In genomic region chr1:54846301-54846700, GRCh38 we compare ENCODE assay signal across 17 cellular contexts. TPM values are rescaled to one million over a fixed set of nuclear protein-coding genes. Genes with fewer than 3 reads are reported as not detected.
DNase-seq lines count a peak whose midpoint lies in the region; ATAC-seq and TF ChIP-seq lines count a peak whose summit lies in the region.
"Had no signal": no experiment of that assay in that cellular context is flagged by ENCODE, and none has a peak within 500 bp of the region (broad histone marks: within the 10 kb centered on the region; RNA-seq: fewer than 3 reads in every experiment).

No MANE protein-coding gene starts in this region.

- intact Hi-C loops in Panc1 (cut with micrococcal nuclease; ENCODE audit: unreplicated experiment), result no loop called here

- WGBS in endodermal cell (ENCODE audit: insufficient coverage in 1 of 2, insufficient read length in 1 of 2), 2 experiments, result 96% methylated on average over 3 of the region's 3 CpGs

- H3K9me3 ChIP-seq in Panc1 (ENCODE audit: control insufficient read depth, insufficient read depth, low read depth, low read length) (no peaks in the 10 kb centered on the region), endodermal cell (ENCODE audit: control insufficient read depth, low read length) (no peaks in the 10 kb centered on the region)
- H3K9me3 ChIP-seq: Caco-2 had no signal

- H3K9me3 Mint-ChIP-seq in endodermal cell, result no peaks in the 10 kb centered on the region
- H3K9me3 Mint-ChIP-seq in osteocyte (ENCODE audit: unreplicated experiment), result no peaks in the 10 kb centered on the region
- H3K9me3 Mint-ChIP-seq: CD8-positive, alpha-beta memory T cell had no signal

- no peak overlapping the region for H3K27ac ChIP-seq in Panc1 (ENCODE audit: low read length)
- H3K27ac ChIP-seq in endodermal cell (ENCODE audit: low read depth, low read length), result no peak overlapping the region

- DNase-seq in D341Med (ENCODE audit: low spot score) (peak; percentile 6), Panc1 (ENCODE audit: low read depth, low spot score) (no peak), endodermal cell (peak; percentile 47), osteocyte (ENCODE audit: extremely low spot score, unreplicated experiment) (peak; percentile 68), NCI-H510A (lab: John Stamatoyannopoulos, UW) (no peak)
- DNase-seq: Caco-2; CD8-positive, alpha-beta memory T cell; DMS 273 treated with DMSO at 0.1 percent for 48 hours; GOT3; IMR-90; KBM-7 had no signal

- H3K27me3 Mint-ChIP-seq in endodermal cell (ENCODE audit: insufficient read depth) (no peaks in the 10 kb centered on the region), osteocyte (ENCODE audit: unreplicated experiment) (no peaks in the 10 kb centered on the region)
- H3K27me3 Mint-ChIP-seq: CD8-positive, alpha-beta memory T cell had no signal

- BruUV-seq in Panc1 (replicated peaks; lab: Mats Ljungman, UMichigan), result no TSS peak

- peak; percentile 9; the same call in 1 of the 2 replicates for ATAC-seq in Panc1
- ATAC-seq in GM18519 (IDR thresholded peaks at IDR 0.05; ENCODE audit: low FRiP score, unreplicated experiment), result no peak
- ATAC-seq in HG03571 (IDR thresholded peaks at IDR 0.05; ENCODE audit: unreplicated experiment), result no peak
- ATAC-seq: HCT116 had no signal

- H3K4me1 ChIP-seq in Panc1 (ENCODE audit: control insufficient read depth, insufficient read depth, low read length) (no peaks in the 10 kb centered on the region), endodermal cell (ENCODE audit: control insufficient read depth, insufficient read depth, low read length) (no peaks in the 10 kb centered on the region)
- H3K4me1 ChIP-seq: Caco-2 had no signal

- POLR2A ChIA-PET in Panc1 (lab: Charles Lee), result no interaction called here

- no peak overlapping the region for H3K9ac ChIP-seq in endodermal cell (ENCODE audit: extremely low read depth, low read length, poor library complexity, severe bottlenecking)

- H3K4me3 ChIP-seq in Panc1 (ENCODE audit: low read depth in 2 of 2, low read length in 2 of 2) (no peak overlapping the region), endodermal cell (ENCODE audit: low read length) (no peak overlapping the region)

- CTCF ChIA-PET in Panc1 (lab: Charles Lee), result no interaction called here

- H3K36me3 ChIP-seq in Panc1 (ENCODE audit: control insufficient read depth, insufficient read depth, low read length), result peaks cover 2% of the 10 kb centered on the region; the same call in 1 of the 2 replicates
- H3K36me3 ChIP-seq in endodermal cell (ENCODE audit: control insufficient read depth, insufficient read depth, low read length), result peaks cover 44% of the 10 kb centered on the region

- in situ Hi-C loops in Panc1 (cut with HindIII; ENCODE audit: low pct_unique_long_range_greater_than_20kb, low sequenced_read_pairs), result no loop called here

- TF ChIP-seq CTCF in Panc1 (IDR thresholded peaks at IDR 0.05) (no peak), endodermal cell (conservative IDR thresholded peaks at IDR 0.05) (no peak), osteocyte (IDR thresholded peaks at IDR 0.05) (no peak)

- peaks cover 43% of the 10 kb centered on the region for H3K36me3 Mint-ChIP-seq in endodermal cell (ENCODE audit: low read depth)
- H3K36me3 Mint-ChIP-seq in osteocyte (ENCODE audit: unreplicated experiment), result peaks cover 16% of the 10 kb centered on the region

- H3K4me1 Mint-ChIP-seq in endodermal cell (no peaks in the 10 kb centered on the region), osteocyte (ENCODE audit: unreplicated experiment) (no peaks in the 10 kb centered on the region)
- H3K4me1 Mint-ChIP-seq: CD8-positive, alpha-beta memory T cell had no signal

- H3K4me3 Mint-ChIP-seq in endodermal cell, result no peak overlapping the region
- H3K4me3 Mint-ChIP-seq in osteocyte (ENCODE audit: unreplicated experiment), result no peak overlapping the region
- H3K4me3 Mint-ChIP-seq: CD8-positive, alpha-beta memory T cell had no signal

- H3K27me3 ChIP-seq in Panc1 (ENCODE audit: control insufficient read depth, insufficient read depth, low read length), result no peaks in the 10 kb centered on the region
- H3K27me3 ChIP-seq in endodermal cell (ENCODE audit: control insufficient read depth, insufficient read depth, low read length, poor library complexity, severe bottlenecking), result no peaks in the 10 kb centered on the region

- no peak overlapping the region for H3K27ac Mint-ChIP-seq in endodermal cell
- H3K27ac Mint-ChIP-seq in osteocyte (ENCODE audit: unreplicated experiment), result no peak overlapping the region

RNA-seq across cellular contexts. Expression of gene DHCR24, which starts 40.7 kb away (rescaled TPM):
- total RNA-seq in Panc1 (2021; ENCODE audit: unreplicated experiment) (313 TPM), endodermal cell (100 to 1,000 TPM; 243 to 340 TPM), osteocyte (76.1 and 87.2 TPM in 2 replicates)
- 287 TPM for polyA plus RNA-seq in Panc1 (2012; ENCODE audit: insufficient read length)
- 221 TPM for polyA plus RNA-seq in endodermal cell (2013, experiment 1 of 2)
- polyA plus RNA-seq in endodermal cell (2013, experiment 2 of 2), result 218 TPM

RNA-seq across cellular contexts. Expression of gene TTC22, which starts 45.2 kb away (rescaled TPM):
- 0.10 TPM for total RNA-seq in Panc1 (2021; ENCODE audit: unreplicated experiment)
- polyA plus RNA-seq in Panc1 (2012; ENCODE audit: insufficient read length), result 0.08 TPM
- under 1 TPM; 0.44 to 0.53 TPM for total RNA-seq in endodermal cell
- 0.11 TPM for polyA plus RNA-seq in endodermal cell (2013, experiment 1 of 2)
- polyA plus RNA-seq in endodermal cell (2013, experiment 2 of 2), result not detected
- total RNA-seq in osteocyte, result not detected in 2 replicates
- total RNA-seq: Daoy, IMR-90 had no signal
- polyA plus RNA-seq: AG04450, BJ, IMR-90 had no signal

Comparison
In these comparisons a context has a peak if more than half of its experiments do, and no peak if none do; other contexts are left out.
1. DNase-seq: peak in D341Med (single experiment), endodermal cell (single experiment) and osteocyte (single experiment); none in Panc1 (single experiment) and NCI-H510A (single experiment).